ENCODE assay signal across 8 cellular contexts in genomic region chr9:76459691-76460635, GRCh38. TPM values are rescaled to one million over a fixed set of nuclear protein-coding genes. Genes with fewer than 3 reads are reported as not detected.
DNase-seq lines count a peak whose midpoint lies in the region; ATAC-seq, FAIRE-seq and TF ChIP-seq lines count a peak whose summit lies in the region.

No MANE protein-coding gene starts in this region.

- TF ChIP-seq EP300 in neural cell (conservative IDR thresholded peaks at IDR 0.05; ENCODE audit: poor library complexity, severe bottlenecking) = no peak

- peak overlapping the region; percentile 74 for H3K4me2 ChIP-seq in neural cell (ENCODE audit: low read length)

- H3K36me3 ChIP-seq in BJ (ENCODE audit: control insufficient read depth, insufficient read depth, low read length) (peaks cover 1% of the 10 kb centered on the region), neural cell (ENCODE audit: insufficient read depth, low read length) (no peaks in the 10 kb centered on the region)

- peak; percentile 71 for FAIRE-seq in GM12891 (lab: Jason Lieb, UNC)
- FAIRE-seq in frontal cortex (lab: Jason Lieb, UNC) = no peak

- no peaks in the 10 kb centered on the region for H3K9me2 ChIP-seq in neural cell (ENCODE audit: insufficient read depth, low read length)

- ATAC-seq in activated CD8-positive, alpha-beta T cell treated with anti-CD3 and anti-CD28 coated beads for 36 hours = no peak
- ATAC-seq in HG02852 (IDR thresholded peaks at IDR 0.05; ENCODE audit: unreplicated experiment) = no peak
- ATAC-seq in HG02885 (IDR thresholded peaks at IDR 0.05; ENCODE audit: poor library complexity, unreplicated experiment) = no peak

- H3K4me1 Mint-ChIP-seq in activated CD8-positive, alpha-beta T cell treated with anti-CD3 and anti-CD28 coated beads for 36 hours (ENCODE audit: low read depth) = peaks cover 21% of the 10 kb centered on the region

- H3K9me3 Mint-ChIP-seq in activated CD8-positive, alpha-beta T cell treated with anti-CD3 and anti-CD28 coated beads for 36 hours = peaks cover 1% of the 10 kb centered on the region

- H3F3A ChIP-seq in neural cell (ENCODE audit: insufficient read depth, low read length, poor library complexity, severe bottlenecking) = peaks cover 2% of the 10 kb centered on the region

- H2AFZ ChIP-seq in neural cell (ENCODE audit: low read depth, low read length) = no peak overlapping the region

- H3K4me3 Mint-ChIP-seq in activated CD8-positive, alpha-beta T cell treated with anti-CD3 and anti-CD28 coated beads for 36 hours = peak overlapping the region; percentile 88

- no peaks in the 10 kb centered on the region for H3K27me3 ChIP-seq in BJ (ENCODE audit: control insufficient read depth, insufficient read depth, low read length)
- peaks cover 14% of the 10 kb centered on the region for H3K27me3 ChIP-seq in neural cell (ENCODE audit: insufficient read depth, low read depth, low read length)

- H3K9me3 ChIP-seq in neural cell (ENCODE audit: low read length) = no peaks in the 10 kb centered on the region

- TF ChIP-seq POLR2A in GM12891 (IDR thresholded peaks at IDR 0.05; ENCODE audit: low read depth, low read length) = no peak

- intact Hi-C loops in activated CD8-positive, alpha-beta T cell treated with anti-CD3 and anti-CD28 coated beads for 36 hours (cut with micrococcal nuclease) = loop anchor here (5.0 kb wide), 1 partner anchor 58 kb away; no protein-coding TSS in a partner anchor

- TF ChIP-seq CTCF in BJ (IDR thresholded peaks at IDR 0.05; ENCODE audit: insufficient read depth, low read depth, low read length) (peak; percentile 45), neural cell (IDR thresholded peaks at IDR 0.05; ENCODE audit: poor library complexity, severe bottlenecking) (peak; percentile 46)
- peak; percentile 27 for TF ChIP-seq CTCF in activated CD8-positive, alpha-beta T cell treated with anti-CD3 and anti-CD28 coated beads for 36 hours (IDR thresholded peaks at IDR 0.05)

- DNase-seq in BJ (ENCODE audit: low read depth) (no peak), GM12891 (ENCODE audit: insufficient read length, low spot score) (no peak), NCI-H1092 (lab: John Stamatoyannopoulos, UW) (peak; percentile 26), frontal cortex (ENCODE audit: low spot score in 2 of 2) (peak; percentile 27 to 34)
- peak; percentile 35 for DNase-seq in activated CD8-positive, alpha-beta T cell treated with anti-CD3 and anti-CD28 coated beads for 36 hours

- peak overlapping the region; percentile 66 for H3K4me3 ChIP-seq in BJ (ENCODE audit: low read depth, low read length)
- H3K4me3 ChIP-seq in neural cell (ENCODE audit: low read length) = peak overlapping the region; percentile 82

- no peak overlapping the region for H3K27ac ChIP-seq in neural cell (ENCODE audit: low read length)

- no peaks in the 10 kb centered on the region for H3K79me2 ChIP-seq in neural cell (replicated peaks; ENCODE audit: insufficient read depth, low read length)

- CTCF ChIA-PET in BJ (lab: Yijun Ruan, JAX) = interaction anchor here (0.7 to 4.9 kb wide), 9 partner anchors 11 to 278 kb away, joined by 3 to 41 read pairs (median 5); no protein-coding TSS in a partner anchor
- CTCF ChIA-PET in activated CD8-positive, alpha-beta T cell treated with anti-CD3 and anti-CD28 coated beads for 36 hours (lab: Charles Lee) = interaction anchor here (1.0 to 2.7 kb wide), 8 partner anchors 13 to 244 kb away, joined by 3 to 9 read pairs (median 4); partner anchors contain the start of gene RFK

- H3K27ac Mint-ChIP-seq in activated CD8-positive, alpha-beta T cell treated with anti-CD3 and anti-CD28 coated beads for 36 hours = peak overlapping the region; percentile 75

- POLR2A ChIA-PET in BJ (lab: Charles Lee) = no interaction called here
- POLR2A ChIA-PET in activated CD8-positive, alpha-beta T cell treated with anti-CD3 and anti-CD28 coated beads for 36 hours (lab: Charles Lee) = interaction anchor here (1.0 kb wide), 1 partner anchor 66 kb away, joined by 3 read pairs; the partner anchor contains the start of gene RFK

- no peaks in the 10 kb centered on the region for H4K20me1 ChIP-seq in neural cell (ENCODE audit: insufficient read depth)

- H3K27me3 Mint-ChIP-seq in activated CD8-positive, alpha-beta T cell treated with anti-CD3 and anti-CD28 coated beads for 36 hours = no peaks in the 10 kb centered on the region

- no peak overlapping the region for H3K9ac ChIP-seq in neural cell (ENCODE audit: low read length)

- peaks cover 4% of the 10 kb centered on the region for H3K36me3 Mint-ChIP-seq in activated CD8-positive, alpha-beta T cell treated with anti-CD3 and anti-CD28 coated beads for 36 hours (ENCODE audit: low read depth)

- TF ChIP-seq RAD21 in neural cell (conservative IDR thresholded peaks at IDR 0.05) = no peak

TF ChIP-seq in GM12891, 5 proteins besides CTCF, POLR2A, EP300 and RAD21:
- no peak for TF ChIP-seq TAF1 (IDR thresholded peaks at IDR 0.05; ENCODE audit: low read depth, low read length)
- no peak for TF ChIP-seq SPI1 (IDR thresholded peaks at IDR 0.05; ENCODE audit: low read depth, low read length)
- no peak for TF ChIP-seq PAX5 (IDR thresholded peaks at IDR 0.05; ENCODE audit: insufficient read depth, low read length, severe bottlenecking)
- TF ChIP-seq POU2F2 (IDR thresholded peaks at IDR 0.05; ENCODE audit: low read depth, low read length) = no peak
- TF ChIP-seq POLR2AphosphoS5 (IDR thresholded peaks at IDR 0.05; ENCODE audit: low read depth, low read length) = no peak
TF ChIP-seq in GM12891: peak in this region for 0.

TF ChIP-seq in neural cell, 6 proteins besides CTCF, POLR2A, EP300 and RAD21:
- TF ChIP-seq EZH2 (IDR thresholded peaks at IDR 0.05; ENCODE audit: borderline replicate concordance, insufficient read depth, low read length, poor library complexity, severe bottlenecking) (no peak), REST (IDR thresholded peaks at IDR 0.05; ENCODE audit: borderline replicate concordance) (no peak), SMC3 (conservative IDR thresholded peaks at IDR 0.05; ENCODE audit: poor library complexity) (no peak), POLR2AphosphoS5 (IDR thresholded peaks at IDR 0.05) (no peak), TAF1 (IDR thresholded peaks at IDR 0.05; ENCODE audit: low read depth) (no peak), MXI1 (conservative IDR thresholded peaks at IDR 0.05; ENCODE audit: poor library complexity, severe bottlenecking) (no peak)
TF ChIP-seq in neural cell: peak in this region for 0.

RNA-seq across cellular contexts. Expression of gene GCNT1, which starts 1.0 kb away (rescaled TPM):
- 23.0 and 39.3 TPM in 2 replicates for polyA plus RNA-seq in BJ (2011; rRNA removed)
- polyA minus RNA-seq in BJ (2011; rRNA and poly(A)+ RNA removed) = 33.9 and 48.7 TPM in 2 replicates
- polyA plus RNA-seq in GM12891 (2012; ENCODE audit: low read depth, missing spikeins) = 7.0 TPM
- 1 to 10 TPM; 3.5 to 4.9 TPM for total RNA-seq in activated CD8-positive, alpha-beta T cell treated with anti-CD3 and anti-CD28 coated beads for 36 hours
- 6.9 TPM for total RNA-seq in frontal cortex
- 0.22 and 1.7 TPM in 2 replicates for polyA plus RNA-seq in neural cell
- polyA minus RNA-seq in neural cell = 0.81 and 0.97 TPM in 2 replicates

Comparison
In these comparisons a context has a peak if more than half of its experiments do, and no peak if none do; other contexts are left out.
1. DNase-seq: peak in NCI-H1092 (single experiment), activated CD8-positive, alpha-beta T cell treated with anti-CD3 and anti-CD28 coated beads for 36 hours (single experiment) and frontal cortex (2 of 2); none in BJ (single experiment) and GM12891 (single experiment).
2. Peak in every context shown above with its lines, with median percentiles within 50 percentile points of each other: CTCF ChIP-seq.